8 cellular contexts compared by ENCODE assay signal in genomic region chr14:50560929-50561280, GRCh38. TPM values are rescaled to one million over a fixed set of nuclear protein-coding genes. Genes with fewer than 3 reads are reported as not detected.
DNase-seq lines count a peak whose midpoint lies in the region; ATAC-seq and TF ChIP-seq lines count a peak whose summit lies in the region.

No MANE protein-coding gene starts in this region.

- TF ChIP-seq EP300 in Ishikawa (IDR thresholded peaks at IDR 0.05; ENCODE audit: borderline replicate concordance), result no peak

- peak overlapping the region; percentile 25 for H3K27ac ChIP-seq in RWPE2 (ENCODE audit: poor library complexity, severe bottlenecking)
- peak overlapping the region; percentile 89 to 98 for H3K27ac ChIP-seq in tibial artery

- ATAC-seq in RWPE2 (ENCODE audit: low read depth), result peak; percentile 57
- peak; percentile 93 for ATAC-seq in Right ventricle myocardium superior (ENCODE audit: poor library complexity)
- ATAC-seq in HG03280 (IDR thresholded peaks at IDR 0.05; ENCODE audit: unreplicated experiment), result no peak

- H3K27me3 ChIP-seq in RWPE2 (ENCODE audit: insufficient read depth, poor library complexity, severe bottlenecking), result peaks cover 3% of the 10 kb centered on the region
- no peaks in the 10 kb centered on the region for H3K27me3 ChIP-seq in tibial artery

- H3K9me3 Mint-ChIP-seq in activated naive CD8-positive, alpha-beta T cell treated with anti-CD3 and anti-CD28 coated beads for 36 hours, result no peaks in the 10 kb centered on the region
- no peaks in the 10 kb centered on the region for H3K9me3 Mint-ChIP-seq in osteocyte (ENCODE audit: unreplicated experiment)

- H3K4me3 Mint-ChIP-seq in activated naive CD8-positive, alpha-beta T cell treated with anti-CD3 and anti-CD28 coated beads for 36 hours, result peak overlapping the region; percentile 84
- H3K4me3 Mint-ChIP-seq in osteocyte (ENCODE audit: unreplicated experiment), result peak overlapping the region; percentile 89

- peaks cover 11% of the 10 kb centered on the region for H3K4me1 Mint-ChIP-seq in activated naive CD8-positive, alpha-beta T cell treated with anti-CD3 and anti-CD28 coated beads for 36 hours
- peaks cover 21% of the 10 kb centered on the region for H3K4me1 Mint-ChIP-seq in osteocyte (ENCODE audit: unreplicated experiment)

- no peaks in the 10 kb centered on the region for H3K9me3 ChIP-seq in RWPE2 (ENCODE audit: severe bottlenecking)
- no peaks in the 10 kb centered on the region for H3K9me3 ChIP-seq in tibial artery

- peaks cover 58% of the 10 kb centered on the region for H3K27me3 Mint-ChIP-seq in activated naive CD8-positive, alpha-beta T cell treated with anti-CD3 and anti-CD28 coated beads for 36 hours
- peaks cover 11% of the 10 kb centered on the region for H3K27me3 Mint-ChIP-seq in osteocyte (ENCODE audit: unreplicated experiment)

- no peaks in the 10 kb centered on the region for H3K36me3 Mint-ChIP-seq in activated naive CD8-positive, alpha-beta T cell treated with anti-CD3 and anti-CD28 coated beads for 36 hours
- H3K36me3 Mint-ChIP-seq in osteocyte (ENCODE audit: unreplicated experiment), result no peaks in the 10 kb centered on the region

- no peak for TF ChIP-seq RAD21 in Ishikawa (IDR thresholded peaks at IDR 0.05; ENCODE audit: low read depth)

- peaks cover 5% of the 10 kb centered on the region for H3K4me1 ChIP-seq in RWPE2 (ENCODE audit: insufficient read depth, poor library complexity, severe bottlenecking)
- peaks cover 0 to 20% (median 11%) of the 10 kb centered on the region in 4 donors for H3K4me1 ChIP-seq in tibial artery

- H3K27ac Mint-ChIP-seq in activated naive CD8-positive, alpha-beta T cell treated with anti-CD3 and anti-CD28 coated beads for 36 hours, result no peak overlapping the region
- H3K27ac Mint-ChIP-seq in osteocyte (ENCODE audit: unreplicated experiment), result peak overlapping the region; percentile 86

- TF ChIP-seq CTCF in RWPE2 (IDR thresholded peaks at IDR 0.05; ENCODE audit: poor library complexity, severe bottlenecking) (no peak), osteocyte (IDR thresholded peaks at IDR 0.05) (no peak), tibial artery (IDR thresholded peaks at IDR 0.05) (no peak)

- DNase-seq in DMS 273 (lab: John Stamatoyannopoulos, UW; ENCODE audit: unreplicated experiment), result peak; percentile 84
- DNase-seq in RWPE2 (ENCODE audit: low spot score), result no peak
- peak; percentile 61 for DNase-seq in activated naive CD8-positive, alpha-beta T cell treated with anti-CD3 and anti-CD28 coated beads for 36 hours
- peak; percentile 91 for DNase-seq in Right ventricle myocardium superior
- peak; percentile 89 for DNase-seq in osteocyte (ENCODE audit: extremely low spot score, unreplicated experiment)
- peak; percentile 90 to 95 for DNase-seq in tibial artery

- no peaks in the 10 kb centered on the region for H3K36me3 ChIP-seq in RWPE2 (ENCODE audit: low read depth)
- no peaks in the 10 kb centered on the region for H3K36me3 ChIP-seq in tibial artery

- H3K4me3 ChIP-seq in RWPE2 (ENCODE audit: severe bottlenecking) (peak overlapping the region; percentile 48), tibial artery (peak overlapping the region; percentile 61 to 88)

- intact Hi-C loops in Right ventricle myocardium superior (cut with DNase I), result no loop called here
- intact Hi-C loops in tibial artery (cut with DNase I; ENCODE audit: low total_unique reads), result no loop called here

TF ChIP-seq in Ishikawa, 13 proteins besides CTCF, POLR2A, EP300 and RAD21:
- TF ChIP-seq FOXM1 (IDR thresholded peaks at IDR 0.05; ENCODE audit: borderline replicate concordance, low read depth) (peak; percentile 42; the same call in 1 of the 2 replicates), YY1 (IDR thresholded peaks at IDR 0.05; ENCODE audit: low read depth) (no peak)

RNA-seq across cellular contexts. Expression of gene ATL1, which starts 1.0 kb away (rescaled TPM):
- 1 to 10 TPM in 1 of 2 experiments, under 1 TPM in 1; 0.60 to 1.4 TPM for total RNA-seq in activated naive CD8-positive, alpha-beta T cell treated with anti-CD3 and anti-CD28 coated beads for 36 hours
- total RNA-seq in Right ventricle myocardium superior (0.89 TPM), osteocyte (7.4 and 10.0 TPM in 2 replicates)

RNA-seq across cellular contexts. Expression of gene MAP4K5, which starts 28.5 kb away (rescaled TPM):
- total RNA-seq in activated naive CD8-positive, alpha-beta T cell treated with anti-CD3 and anti-CD28 coated beads for 36 hours, result 10 to 100 TPM; 30.9 to 35.0 TPM
- 13.9 TPM for total RNA-seq in Right ventricle myocardium superior
- 113 and 123 TPM in 2 replicates for total RNA-seq in osteocyte
